Comparison of ENCODE assay signal across 11 cellular contexts in the genomic region with DNA sequence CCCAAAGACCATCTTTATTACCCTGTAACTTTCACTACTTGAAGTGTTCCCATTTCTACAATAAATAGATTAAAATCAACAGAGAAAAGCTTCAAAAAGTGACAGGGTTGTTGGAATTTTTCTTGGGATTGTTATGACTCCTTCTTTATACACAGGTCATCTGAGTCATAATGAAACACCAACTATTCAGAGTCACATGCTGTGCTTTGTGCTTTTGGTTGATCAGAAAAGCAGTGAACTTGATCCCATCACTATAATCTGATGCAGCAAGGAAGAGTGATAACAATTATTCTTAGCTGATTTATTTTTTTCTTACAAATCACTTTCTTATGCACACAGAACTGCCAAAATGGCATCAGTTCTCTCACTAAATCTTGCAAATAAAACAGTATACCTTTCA.
DNase-seq lines count a peak whose midpoint lies in the region; ATAC-seq and TF ChIP-seq lines count a peak whose summit lies in the region.
"Had no signal": no experiment of that assay in that cellular context is flagged by ENCODE, and none has a peak within 500 bp of the region (broad histone marks: within the 10 kb centered on the region; RNA-seq: fewer than 3 reads in every experiment).

No MANE protein-coding gene starts in this region.

- H3K27me3 Mint-ChIP-seq in progenitor cell of endocrine pancreas = no peaks in the 10 kb centered on the region
- H3K27me3 Mint-ChIP-seq: activated T-cell treated with anti-CD3 and anti-CD28 coated beads, Interleukin-2, amount 50 U/mL, for 24 hours had no signal

- peaks cover 2% of the 10 kb centered on the region for H3K4me1 Mint-ChIP-seq in progenitor cell of endocrine pancreas (ENCODE audit: low read depth)

- intact Hi-C loops in sciatic nerve (cut with DNase I) = no loop called here

- no peak for TF ChIP-seq CTCF in fibroblast of villous mesenchyme (IDR thresholded peaks at IDR 0.05; ENCODE audit: insufficient read depth, low read depth, low read length)
- TF ChIP-seq CTCF in progenitor cell of endocrine pancreas (IDR thresholded peaks at IDR 0.05; ENCODE audit: unreplicated experiment) = no peak

- DNase-seq in HS-27A (ENCODE audit: low read depth) (peak; percentile 53), astrocyte of the hippocampus (ENCODE audit: low read depth, low spot score) (peak; percentile 70), fibroblast of villous mesenchyme (ENCODE audit: low read depth) (peak; percentile 42), superior temporal gyrus (ENCODE audit: extremely low spot score) (peak; percentile 35), progenitor cell of endocrine pancreas (ENCODE audit: low spot score, unreplicated experiment) (no peak), sciatic nerve (ENCODE audit: low spot score) (no peak)
- DNase-seq: activated T-cell treated with anti-CD3 and anti-CD28 coated beads, Interleukin-2, amount 50 U/mL, for 24 hours; spleen had no signal

- H3K9me3 Mint-ChIP-seq in progenitor cell of endocrine pancreas (ENCODE audit: low read depth) = no peaks in the 10 kb centered on the region
- H3K9me3 Mint-ChIP-seq: activated T-cell treated with anti-CD3 and anti-CD28 coated beads, Interleukin-2, amount 50 U/mL, for 24 hours had no signal

- H3K36me3 Mint-ChIP-seq in progenitor cell of endocrine pancreas (ENCODE audit: insufficient read depth) = no peaks in the 10 kb centered on the region

- H3K27ac Mint-ChIP-seq in progenitor cell of endocrine pancreas = no peak overlapping the region
- H3K27ac Mint-ChIP-seq: activated T-cell treated with anti-CD3 and anti-CD28 coated beads, Interleukin-2, amount 50 U/mL, for 24 hours had no signal

- H3K4me3 Mint-ChIP-seq in progenitor cell of endocrine pancreas (ENCODE audit: low read depth) = no peak overlapping the region
- H3K4me3 Mint-ChIP-seq: activated T-cell treated with anti-CD3 and anti-CD28 coated beads, Interleukin-2, amount 50 U/mL, for 24 hours had no signal

- H3K4me3 ChIP-seq in fibroblast of villous mesenchyme (ENCODE audit: low read depth, low read length) = no peak overlapping the region
- H3K4me3 ChIP-seq: coronary artery, spleen had no signal

- ATAC-seq in HG02642 (IDR thresholded peaks at IDR 0.05; ENCODE audit: poor library complexity, unreplicated experiment) (no peak), HG03469 (IDR thresholded peaks at IDR 0.05; ENCODE audit: unreplicated experiment) (no peak), sciatic nerve (no peak)

Comparison
In these comparisons a context has a peak if more than half of its experiments do, and no peak if none do; other contexts are left out.
1. DNase-seq: peak in HS-27A (single experiment), astrocyte of the hippocampus (single experiment), fibroblast of villous mesenchyme (single experiment) and superior temporal gyrus (single experiment); none in progenitor cell of endocrine pancreas (single experiment) and sciatic nerve (single experiment).